In the genomic region with DNA sequence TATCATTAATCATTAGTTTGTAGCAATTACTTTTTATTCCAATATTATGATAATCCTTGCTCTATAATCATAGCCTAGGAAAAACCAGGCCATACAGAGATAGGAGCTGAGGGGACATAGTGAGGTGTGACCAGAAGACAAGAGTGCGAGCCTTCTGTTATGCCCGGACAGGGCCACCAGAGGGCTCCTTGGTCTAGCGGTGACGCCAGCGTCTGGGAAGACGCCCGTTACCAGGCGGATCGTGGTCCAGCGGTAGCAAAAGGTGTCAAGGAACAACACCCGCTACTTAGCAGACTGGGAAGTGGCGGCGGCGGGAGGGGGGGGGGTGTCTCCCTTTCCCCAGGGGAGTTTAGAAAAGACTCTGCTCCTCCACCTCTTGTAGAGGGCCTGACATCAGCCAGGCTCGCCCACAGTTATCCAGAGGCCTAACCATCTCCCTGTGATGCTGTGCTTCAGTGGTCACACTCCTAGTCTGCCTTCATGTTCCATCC, we compare ENCODE assay signal across 1 cellular context.
TF ChIP-seq lines count a peak whose summit lies in the region.
"Not testable (repeated sequence)": the region's sequence is repeated elsewhere in the genome, so short reads cannot be mapped to it uniquely, and the experiment has no call there.

No MANE protein-coding gene starts in this region.

TF ChIP-seq in K562, 482 proteins besides CTCF, POLR2A, EP300 and RAD21:
- TF ChIP-seq L3MBTL2 (IDR thresholded peaks at IDR 0.05) (0 out of 2 replicates have a peak, but pooled peaks have one; percentile 14), RB1 (IDR thresholded peaks at IDR 0.05; ENCODE audit: low read depth) (peak; percentile 30; the same call in 1 of the 2 replicates), ATF1 (tag; IDR thresholded peaks at IDR 0.05) (0 out of 2 replicates have a peak, but pooled peaks have one; percentile 37)
- not testable (repeated sequence) for TF ChIP-seq ATF1 (CRISPR knock-in tag; IDR thresholded peaks at IDR 0.05)
